8 cellular contexts compared by ENCODE assay signal in genomic region chr14:55136868-55137785, GRCh38. TPM values are rescaled to one million over a fixed set of nuclear protein-coding genes. Genes with fewer than 3 reads are reported as not detected.
DNase-seq lines count a peak whose midpoint lies in the region; ATAC-seq and TF ChIP-seq lines count a peak whose summit lies in the region.

No MANE protein-coding gene starts in this region.

- H3K27me3 Mint-ChIP-seq in chondrocyte (ENCODE audit: low read depth), result no peaks in the 10 kb centered on the region

- peak overlapping the region; percentile 52 for H3K4me3 Mint-ChIP-seq in chondrocyte (ENCODE audit: unreplicated experiment)

- no peak overlapping the region for H3K4me3 ChIP-seq in skeletal muscle cell (ENCODE audit: low read depth, low read length)

- peaks cover 24% of the 10 kb centered on the region for H3K36me3 Mint-ChIP-seq in chondrocyte (ENCODE audit: low read depth)

- no peaks in the 10 kb centered on the region for H3K9me3 Mint-ChIP-seq in chondrocyte (ENCODE audit: low read depth)

- no peak for TF ChIP-seq CTCF in chondrocyte (IDR thresholded peaks at IDR 0.05)

- H3K4me1 Mint-ChIP-seq in chondrocyte (ENCODE audit: low read depth), result peaks cover 27% of the 10 kb centered on the region

- peak overlapping the region; percentile 93 for H3K27ac Mint-ChIP-seq in chondrocyte (ENCODE audit: unreplicated experiment)

- in situ Hi-C loops in G401 (cut with HindIII; ENCODE audit: low sequenced_read_pairs), result no loop called here

- peak; percentile 30 for DNase-seq in G401 (ENCODE audit: low spot score)
- DNase-seq in chondrocyte (ENCODE audit: low spot score), result no peak
- DNase-seq in iris pigment epithelial cell (ENCODE audit: low read depth), result peak; percentile 89
- peak; percentile 79 for DNase-seq in skeletal muscle cell (ENCODE audit: low read depth)
- DNase-seq in SKM-1 (lab: John Stamatoyannopoulos, UW; ENCODE audit: unreplicated experiment), result no peak
- no peak for DNase-seq in central memory CD4-positive, alpha-beta T cell
- DNase-seq in DMS153 treated with DMSO at 0.1 percent for 48 hours (lab: John Stamatoyannopoulos, UW; ENCODE audit: unreplicated experiment), result no peak

- no peak for ATAC-seq in GM21619 (IDR thresholded peaks at IDR 0.05; ENCODE audit: unreplicated experiment)

RNA-seq across cellular contexts. Expression of gene LGALS3, which starts 8.1 kb away (rescaled TPM):
- 207 and 236 TPM in 2 replicates for total RNA-seq in G401 (2014; rRNA removed; shearing (Covaris generic))
- total RNA-seq in chondrocyte, result 53.5 to 56.2 TPM (median 54.1 TPM) in 3 replicates

RNA-seq across cellular contexts. Expression of gene DLGAP5, which starts 54.3 kb away (rescaled TPM):
- total RNA-seq in G401 (2014; rRNA removed; shearing (Covaris generic)), result 63.1 and 109 TPM in 2 replicates
- 3.6 to 9.4 TPM (median 8.8 TPM) in 3 replicates for total RNA-seq in chondrocyte

Comparison
In these comparisons a context has a peak if more than half of its experiments do, and no peak if none do; other contexts are left out.
1. DNase-seq: peak in G401 (single experiment), iris pigment epithelial cell (single experiment) and skeletal muscle cell (single experiment); none in chondrocyte (single experiment), SKM-1 (single experiment), central memory CD4-positive, alpha-beta T cell (single experiment) and DMS153 treated with DMSO at 0.1 percent for 48 hours (single experiment).